19 cellular contexts compared by ENCODE assay signal in genomic region chr22:30025187-30025586, GRCh38. TPM values are rescaled to one million over a fixed set of nuclear protein-coding genes. Genes with fewer than 3 reads are reported as not detected.
"Had no signal": no experiment of that assay in that cellular context is flagged by ENCODE, and none has a peak within 500 bp of the region (broad histone marks: within the 10 kb centered on the region; RNA-seq: fewer than 3 reads in every experiment).

No MANE protein-coding gene starts in this region.

- H3K9me3 ChIP-seq: ascending aorta, left ventricle myocardium inferior, psoas muscle, right lobe of liver, SJSA1, thoracic aorta had no signal

- FAIRE-seq: bronchial epithelial cell, keratinocyte had no signal

- H3K27ac ChIP-seq: ascending aorta, hepatocyte, left ventricle myocardium inferior, psoas muscle, right lobe of liver, SJSA1, thoracic aorta had no signal

- H3K27ac Mint-ChIP-seq: activated CD4-positive, alpha-beta T cell treated with anti-CD3 and anti-CD28 coated beads, Interleukin-2, amount 10 ng/mL, durations not matched to agents 7 days and 5 days had no signal

- H3K27me3 Mint-ChIP-seq: activated CD4-positive, alpha-beta T cell treated with anti-CD3 and anti-CD28 coated beads, Interleukin-2, amount 10 ng/mL, durations not matched to agents 7 days and 5 days; stimulated activated naive CD8-positive, alpha-beta T cell treated with anti-CD3 and anti-CD28 coated beads, Interleukin-15, amount 100 ng/mL, for 72 hours had no signal

- H3K4me3 Mint-ChIP-seq: activated CD4-positive, alpha-beta T cell treated with anti-CD3 and anti-CD28 coated beads, Interleukin-2, amount 10 ng/mL, durations not matched to agents 7 days and 5 days; stimulated activated naive CD8-positive, alpha-beta T cell treated with anti-CD3 and anti-CD28 coated beads, Interleukin-15, amount 100 ng/mL, for 72 hours had no signal

- ATAC-seq: psoas muscle; right lobe of liver; stimulated activated naive CD8-positive, alpha-beta T cell treated with anti-CD3 and anti-CD28 coated beads, Interleukin-15, amount 100 ng/mL, for 72 hours had no signal

- DNase-seq: activated CD4-positive, alpha-beta T cell treated with anti-CD3 and anti-CD28 coated beads, Interleukin-2, amount 10 ng/mL, durations not matched to agents 7 days and 5 days; activated CD4-positive, CD25-positive, alpha-beta regulatory T cell; activated naive CD4-positive, alpha-beta T cell; activated T-cell treated with anti-CD3 and anti-CD28 coated beads for 4 hours; erythroblast; left ventricle myocardium inferior; psoas muscle; right lobe of liver; stimulated activated naive CD8-positive, alpha-beta T cell treated with anti-CD3 and anti-CD28 coated beads, Interleukin-15, amount 100 ng/mL, for 72 hours had no signal

- H3K27me3 ChIP-seq: ascending aorta, hepatocyte, right lobe of liver, SJSA1 had no signal

- H3K9me3 Mint-ChIP-seq: activated CD4-positive, alpha-beta T cell treated with anti-CD3 and anti-CD28 coated beads, Interleukin-2, amount 10 ng/mL, durations not matched to agents 7 days and 5 days; stimulated activated naive CD8-positive, alpha-beta T cell treated with anti-CD3 and anti-CD28 coated beads, Interleukin-15, amount 100 ng/mL, for 72 hours had no signal

- H3K4me3 ChIP-seq: ascending aorta, hepatocyte, left ventricle myocardium inferior, psoas muscle, right lobe of liver, SJSA1, thoracic aorta had no signal

- H3K4me1 ChIP-seq: ascending aorta, SJSA1 had no signal

RNA-seq across cellular contexts. Expression of gene HORMAD2, which starts 55.1 kb away (rescaled TPM):
- total RNA-seq: activated CD4-positive, alpha-beta T cell treated with anti-CD3 and anti-CD28 coated beads, Interleukin-2, amount 10 ng/mL, durations not matched to agents 7 days and 5 days; ascending aorta; bronchial epithelial cell; dermis microvascular lymphatic vessel endothelial cell; glomerular endothelial cell; hepatocyte; left ventricle myocardium inferior; myocyte; omental fat pad; psoas muscle; SJSA1; thoracic aorta had no signal
- polyA plus RNA-seq: hepatocyte, keratinocyte, psoas muscle had no signal
